14 cellular contexts compared by ENCODE assay signal in genomic region chr5:131548190-131548589, GRCh38.
DNase-seq lines count a peak whose midpoint lies in the region; ATAC-seq and TF ChIP-seq lines count a peak whose summit lies in the region.
"Had no signal": no experiment of that assay in that cellular context is flagged by ENCODE, and none has a peak within 500 bp of the region (broad histone marks: within the 10 kb centered on the region; RNA-seq: fewer than 3 reads in every experiment).

No MANE protein-coding gene starts in this region.

- H3K27ac ChIP-seq in BLaER1 treated with 17β-estradiol and CSF1 and Interleukin-3, amounts not matched to agents 10 nM and 100 nM = peak overlapping the region in 7 of 11 experiments; percentile 27 to 53 (median 39); a peak in 10 of 22 replicates
- H3K27ac ChIP-seq: C4-2B had no signal

- peaks cover 34 to 61% (median 54%) of the 10 kb centered on the region in 10 experiments for H3K4me1 ChIP-seq in BLaER1 treated with 17β-estradiol and CSF1 and Interleukin-3, amounts not matched to agents 10 nM and 100 nM

- peak overlapping the region; percentile 61 to 87 (median 70) for H3K4me2 ChIP-seq in BLaER1 treated with 17β-estradiol and CSF1 and Interleukin-3, amounts not matched to agents 10 nM and 100 nM

- no peaks in the 10 kb centered on the region for H3K27me3 ChIP-seq in BLaER1 treated with 17β-estradiol and CSF1 and Interleukin-3, amounts not matched to agents 10 nM and 100 nM

- no peaks in the 10 kb centered on the region for H3K27me3 Mint-ChIP-seq in T-helper 2 cell treated with Interferon-gamma antibody and Interleukin-4, amounts not matched to agents 5 μg/mL and 100 μg/mL, for 36 hours (ENCODE audit: low read depth)
- no peaks in the 10 kb centered on the region for H3K27me3 Mint-ChIP-seq in progenitor cell of endocrine pancreas

- peaks cover 0 to 9% (median 0%) of the 10 kb centered on the region in 11 experiments; a peak in 3 of 22 replicates for H3K9me3 ChIP-seq in BLaER1 treated with 17β-estradiol and CSF1 and Interleukin-3, amounts not matched to agents 10 nM and 100 nM (replicated peaks in 1 of 11)

- H3K9me3 Mint-ChIP-seq in T-helper 2 cell treated with Interferon-gamma antibody and Interleukin-4, amounts not matched to agents 5 μg/mL and 100 μg/mL, for 36 hours = no peaks in the 10 kb centered on the region
- H3K9me3 Mint-ChIP-seq in progenitor cell of endocrine pancreas (ENCODE audit: low read depth) = no peaks in the 10 kb centered on the region

- no peak overlapping the region; a peak in 1 of 22 replicates for H3K9ac ChIP-seq in BLaER1 treated with 17β-estradiol and CSF1 and Interleukin-3, amounts not matched to agents 10 nM and 100 nM

- peaks cover 34 to 70% (median 51%) of the 10 kb centered on the region in 11 experiments for H3K36me3 ChIP-seq in BLaER1 treated with 17β-estradiol and CSF1 and Interleukin-3, amounts not matched to agents 10 nM and 100 nM

- H3K36me3 Mint-ChIP-seq in T-helper 2 cell treated with Interferon-gamma antibody and Interleukin-4, amounts not matched to agents 5 μg/mL and 100 μg/mL, for 36 hours (ENCODE audit: low read depth) = peaks cover 48% of the 10 kb centered on the region
- H3K36me3 Mint-ChIP-seq in progenitor cell of endocrine pancreas (ENCODE audit: insufficient read depth) = peaks cover 8% of the 10 kb centered on the region

- H3K4me3 Mint-ChIP-seq in T-helper 2 cell treated with Interferon-gamma antibody and Interleukin-4, amounts not matched to agents 5 μg/mL and 100 μg/mL, for 36 hours = peak overlapping the region; percentile 91
- no peak overlapping the region for H3K4me3 Mint-ChIP-seq in progenitor cell of endocrine pancreas (ENCODE audit: low read depth)

- TF ChIP-seq CTCF in progenitor cell of endocrine pancreas (IDR thresholded peaks at IDR 0.05; ENCODE audit: unreplicated experiment) = no peak

- peaks cover 57% of the 10 kb centered on the region for H3K4me1 Mint-ChIP-seq in T-helper 2 cell treated with Interferon-gamma antibody and Interleukin-4, amounts not matched to agents 5 μg/mL and 100 μg/mL, for 36 hours (ENCODE audit: low read depth)
- H3K4me1 Mint-ChIP-seq in progenitor cell of endocrine pancreas (ENCODE audit: low read depth) = no peaks in the 10 kb centered on the region

- peak overlapping the region; percentile 90 for H3K27ac Mint-ChIP-seq in T-helper 2 cell treated with Interferon-gamma antibody and Interleukin-4, amounts not matched to agents 5 μg/mL and 100 μg/mL, for 36 hours
- no peak overlapping the region for H3K27ac Mint-ChIP-seq in progenitor cell of endocrine pancreas

- H4K20me1 ChIP-seq in BLaER1 treated with 17β-estradiol and CSF1 and Interleukin-3, amounts not matched to agents 10 nM and 100 nM = peaks cover 0 to 8% (median 0%) of the 10 kb centered on the region in 11 experiments; a peak in 2 of 22 replicates

- H3K4me3 ChIP-seq in BLaER1 treated with 17β-estradiol and CSF1 and Interleukin-3, amounts not matched to agents 10 nM and 100 nM = peak overlapping the region in 1 of 10 experiments; percentile 6; a peak in 3 of 20 replicates

- no peak for DNase-seq in T-helper 2 cell treated with Interferon-gamma antibody and Interleukin-4, amounts not matched to agents 5 μg/mL and 100 μg/mL, for 36 hours (ENCODE audit: low spot score)
- DNase-seq in iris pigment epithelial cell (ENCODE audit: low read depth) = peak; percentile 22
- DNase-seq in progenitor cell of endocrine pancreas (ENCODE audit: low spot score, unreplicated experiment) = no peak
- DNase-seq in NCI-H146 treated with DMSO at 0.1 percent for 48 hours (lab: John Stamatoyannopoulos, UW; ENCODE audit: unreplicated experiment) = no peak
- DNase-seq in C1 segment of cervical spinal cord (lab: John Stamatoyannopoulos, UW) = no peak
- no peak for DNase-seq in iPS-NIHi7 (ENCODE audit: extremely low spot score)
- DNase-seq: left colon; NCI-H1436 treated with DMSO at 0.1 percent for 48 hours; NCI-H69; stimulated activated CD4-positive, alpha-beta T cell treated with anti-CD3 and anti-CD28 coated beads, Interleukin-15, amount 100 ng/mL, for 24 hours; stimulated activated CD8-positive, alpha-beta memory T cell treated with anti-CD3 and anti-CD28 coated beads, Interleukin-4, amount 100 ng/mL, for 48 hours had no signal

- ATAC-seq in GM19372 (IDR thresholded peaks at IDR 0.05; ENCODE audit: low read depth, unreplicated experiment) = peak; percentile 57
- ATAC-seq: left colon had no signal
